16 cellular contexts compared by ENCODE assay signal in the genomic region with DNA sequence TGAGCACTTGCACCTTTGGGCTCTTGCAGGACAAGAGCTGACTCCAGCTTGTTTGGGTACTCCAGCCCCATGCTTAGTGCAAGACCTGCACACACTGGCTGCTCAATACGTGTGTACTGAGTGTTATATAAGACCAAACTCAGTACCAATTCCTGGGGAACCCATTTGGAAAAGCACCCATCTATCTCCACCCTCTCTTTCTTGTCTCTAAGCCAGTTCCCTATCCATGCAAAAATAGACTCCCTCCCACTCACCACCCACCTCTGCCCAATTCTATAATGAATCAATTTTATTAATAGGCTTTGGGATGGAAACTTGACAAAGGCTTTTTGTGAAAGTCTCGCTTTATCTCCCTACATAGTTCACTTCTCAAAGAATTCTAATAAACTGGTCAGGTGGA.
"Had no signal": no experiment of that assay in that cellular context is flagged by ENCODE, and none has a peak within 500 bp of the region (broad histone marks: within the 10 kb centered on the region; RNA-seq: fewer than 3 reads in every experiment).

No MANE protein-coding gene starts in this region.

- H3K36me3 ChIP-seq: adrenal gland, ovary, right lobe of liver, suprapubic skin had no signal

- H3K27me3 ChIP-seq: adrenal gland, ovary, right lobe of liver had no signal

- H3K4me3 ChIP-seq: adrenal gland, ovary, right lobe of liver, suprapubic skin had no signal

- H3K4me3 Mint-ChIP-seq: effector memory CD8-positive, alpha-beta T cell; natural killer cell; stimulated activated naive CD8-positive, alpha-beta T cell treated with anti-CD3 and anti-CD28 coated beads, Interleukin-15, amount 100 ng/mL, for 72 hours; T-helper 17 cell had no signal

- H3K9me3 Mint-ChIP-seq: activated naive CD4-positive, alpha-beta T cell treated with anti-CD3 and anti-CD28 coated beads, Interleukin-2, amount 50 U/mL, for 72 hours; effector memory CD8-positive, alpha-beta T cell; natural killer cell; stimulated activated naive CD8-positive, alpha-beta T cell treated with anti-CD3 and anti-CD28 coated beads, Interleukin-15, amount 100 ng/mL, for 72 hours had no signal

- DNase-seq: activated CD4-positive, alpha-beta T cell treated with anti-CD3 and anti-CD28 coated beads for 1 hour; activated CD4-positive, alpha-beta T cell treated with anti-CD3 and anti-CD28 coated beads, Interleukin-2, amount 50 U/mL, for 4 hours; activated gamma-delta T cell; adrenal gland; dermis blood vessel endothelial cell; effector memory CD8-positive, alpha-beta T cell; natural killer cell; ovary; right lobe of liver; small intestine; stimulated activated CD4-positive, alpha-beta T cell treated with anti-CD3 and anti-CD28 coated beads, Interleukin-4, amount 100 ng/mL, for 1 hour; stimulated activated naive CD8-positive, alpha-beta T cell treated with anti-CD3 and anti-CD28 coated beads, Interleukin-15, amount 100 ng/mL, for 72 hours; T-helper 17 cell; WERI-Rb-1 had no signal

- H3K27ac ChIP-seq: adrenal gland, ovary, right lobe of liver, suprapubic skin, WERI-Rb-1 had no signal

- H3K36me3 Mint-ChIP-seq: activated naive CD4-positive, alpha-beta T cell treated with anti-CD3 and anti-CD28 coated beads, Interleukin-2, amount 50 U/mL, for 72 hours; natural killer cell had no signal

- ATAC-seq: activated naive CD4-positive, alpha-beta T cell treated with anti-CD3 and anti-CD28 coated beads, Interleukin-2, amount 50 U/mL, for 72 hours; effector memory CD8-positive, alpha-beta T cell; natural killer cell; right lobe of liver; stimulated activated naive CD8-positive, alpha-beta T cell treated with anti-CD3 and anti-CD28 coated beads, Interleukin-15, amount 100 ng/mL, for 72 hours; T-helper 17 cell had no signal

- H3K27ac Mint-ChIP-seq: activated naive CD4-positive, alpha-beta T cell treated with anti-CD3 and anti-CD28 coated beads, Interleukin-2, amount 50 U/mL, for 72 hours; effector memory CD8-positive, alpha-beta T cell; natural killer cell; stimulated activated naive CD8-positive, alpha-beta T cell treated with anti-CD3 and anti-CD28 coated beads, Interleukin-15, amount 100 ng/mL, for 72 hours; T-helper 17 cell had no signal

- H3K4me1 Mint-ChIP-seq: natural killer cell; stimulated activated naive CD8-positive, alpha-beta T cell treated with anti-CD3 and anti-CD28 coated beads, Interleukin-15, amount 100 ng/mL, for 72 hours; T-helper 17 cell had no signal

- H3K4me1 ChIP-seq: adrenal gland, right lobe of liver, suprapubic skin had no signal

- FAIRE-seq: small intestine had no signal

- H3K9me3 ChIP-seq: adrenal gland, ovary, right lobe of liver, suprapubic skin had no signal
